Comparison of ENCODE assay signal across 18 cellular contexts in the genomic region with DNA sequence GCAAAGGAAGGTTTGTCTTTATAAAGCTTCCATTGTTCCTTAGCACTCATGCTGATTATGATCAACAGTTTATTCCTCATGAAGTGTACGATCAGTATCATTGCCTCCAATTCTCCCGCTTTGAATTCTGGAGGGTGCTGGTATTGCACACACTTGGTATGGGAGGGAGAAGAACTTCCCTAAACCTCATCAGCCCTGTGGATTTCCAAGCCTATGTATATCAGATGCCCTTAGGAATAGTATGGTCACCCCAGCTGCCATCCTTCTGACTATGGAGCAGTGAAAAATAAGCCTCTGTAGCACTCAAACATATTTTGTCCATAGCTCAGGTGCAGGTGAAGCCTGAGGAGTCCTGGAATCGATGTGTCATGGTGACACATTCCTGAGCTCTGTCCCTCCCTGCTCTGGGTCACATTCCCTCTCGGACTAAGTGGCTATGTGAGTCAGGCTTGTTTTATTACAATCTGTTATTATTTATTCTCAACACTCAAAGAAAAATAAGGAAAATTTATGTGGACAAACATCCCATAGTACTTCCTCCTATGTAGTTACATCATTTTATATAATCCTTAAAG.
"Had no signal": no experiment of that assay in that cellular context is flagged by ENCODE, and none has a peak within 500 bp of the region (broad histone marks: within the 10 kb centered on the region; RNA-seq: fewer than 3 reads in every experiment).

No MANE protein-coding gene starts in this region.

- H3K27ac ChIP-seq: esophagus squamous epithelium, prostate gland, testis, vagina had no signal

- H3K27me3 ChIP-seq: esophagus squamous epithelium, testis, vagina had no signal

- H3K9me3 ChIP-seq: esophagus squamous epithelium, mucosa of descending colon, prostate gland, testis, vagina had no signal

- H3K4me1 ChIP-seq: prostate gland, testis had no signal

- H3K4me3 ChIP-seq: esophagus squamous epithelium, mucosa of descending colon, prostate gland, testis, vagina had no signal

- ATAC-seq: left cardiac atrium; mucosa of descending colon; naive thymus-derived CD8-positive, alpha-beta T cell; sciatic nerve; T-helper 17 cell had no signal

- H3K36me3 ChIP-seq: esophagus squamous epithelium, prostate gland, vagina had no signal

- DNase-seq: activated CD4-positive, alpha-beta T cell treated with anti-CD3 and anti-CD28 coated beads, Interleukin-2, amount 10 ng/mL, durations not matched to agents 7 days and 5 days; activated CD4-positive, CD25-positive, alpha-beta regulatory T cell; activated CD8-positive, alpha-beta memory T cell treated with anti-CD3 and anti-CD28 coated beads for 24 hours; cerebellar nuclear complex; endodermal cell; esophagus squamous epithelium; foreskin fibroblast; immature natural killer cell; left cardiac atrium; mucosa of descending colon; naive thymus-derived CD8-positive, alpha-beta T cell; occipital lobe; stimulated activated CD4-positive, alpha-beta T cell treated with anti-CD3 and anti-CD28 coated beads, Interleukin-12 subunit alpha, Interleukin-12 subunit beta, amount 100 ng/mL, for 4 hours; T-helper 17 cell; testis had no signal
